ENCODE assay signal across 1 cellular context in genomic region chr3:61560452-61561373, GRCh38.
TF ChIP-seq lines count a peak whose summit lies in the region.

No MANE protein-coding gene starts in this region.

TF ChIP-seq in GM23338, 12 proteins besides CTCF, POLR2A, EP300 and RAD21 (continued from another document):
- TF ChIP-seq ZNF462 (CRISPR knock-in tag; IDR thresholded peaks at IDR 0.05): no peak
- TF ChIP-seq CREB1 (CRISPR knock-in tag; IDR thresholded peaks at IDR 0.05; ENCODE audit: low read depth): no peak
- TF ChIP-seq STAT1 (IDR thresholded peaks at IDR 0.05; ENCODE audit: unreplicated experiment): no peak
